Comparison of ENCODE assay signal across 9 cellular contexts in the genomic region with DNA sequence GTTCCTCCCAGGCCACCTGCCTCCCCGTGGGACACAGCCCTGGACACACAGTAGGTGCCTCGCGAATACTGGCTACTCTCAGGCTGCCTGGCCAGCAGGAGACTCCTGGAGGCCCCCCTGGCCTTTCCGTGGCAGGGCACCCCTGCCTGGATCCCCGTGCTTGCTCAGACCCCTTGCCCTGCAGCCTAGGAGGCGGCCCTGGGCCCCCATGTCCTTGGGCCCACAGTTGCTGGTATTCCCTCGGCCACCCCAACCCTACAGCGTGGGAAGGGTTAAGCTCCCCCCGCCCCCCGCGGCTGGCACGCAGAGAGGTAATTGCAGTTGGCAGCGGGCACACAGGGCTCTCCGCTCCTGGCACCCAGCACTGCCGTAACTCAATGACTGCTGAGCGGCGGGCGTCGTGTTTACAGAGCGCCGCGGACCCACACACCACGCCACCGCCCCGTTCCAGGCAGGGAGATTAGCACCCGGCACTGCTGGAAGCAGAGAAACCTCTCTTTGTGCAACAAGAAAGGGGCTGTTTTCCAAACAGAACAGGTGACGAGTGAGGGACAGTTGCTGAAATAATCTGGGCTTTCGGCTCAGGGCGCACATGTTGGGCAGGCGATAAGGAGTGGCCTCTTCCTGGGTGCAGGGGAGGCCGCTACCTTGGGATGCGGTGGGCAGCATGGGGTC. TPM values are rescaled to one million over a fixed set of nuclear protein-coding genes. Genes with fewer than 3 reads are reported as not detected.
DNase-seq lines count a peak whose midpoint lies in the region; ATAC-seq and TF ChIP-seq lines count a peak whose summit lies in the region.
"Had no signal": no experiment of that assay in that cellular context is flagged by ENCODE, and none has a peak within 500 bp of the region (broad histone marks: within the 10 kb centered on the region; RNA-seq: fewer than 3 reads in every experiment).

No MANE protein-coding gene starts in this region.

- H3K27me3 Mint-ChIP-seq in glutamatergic neuron (ENCODE audit: unreplicated experiment): no peaks in the 10 kb centered on the region

- no peaks in the 10 kb centered on the region for H3K36me3 ChIP-seq in lung (ENCODE audit: control insufficient read depth in 2 of 2, insufficient read depth in 2 of 2, low read length in 2 of 2)

- H3K36me3 Mint-ChIP-seq in glutamatergic neuron (ENCODE audit: unreplicated experiment): no peaks in the 10 kb centered on the region

- H3K4me3 Mint-ChIP-seq in glutamatergic neuron (ENCODE audit: unreplicated experiment): no peak overlapping the region

- 0 out of 2 replicates have a peak, but pooled peaks have one; percentile 40 for TF ChIP-seq EP300 in Ishikawa (IDR thresholded peaks at IDR 0.05; ENCODE audit: borderline replicate concordance)

- WGBS in lung, 2 donors: 15 to 29% methylated on average over 32 of the region's 32 CpGs

- H3K27ac ChIP-seq in VCaP (peak overlapping the region; percentile 60), lung (ENCODE audit: low read depth in 1 of 2, low read length in 1 of 2) (peak overlapping the region in 1 of 2 donors; percentile 55), foreskin keratinocyte (no peak overlapping the region)

- TF ChIP-seq RAD21 in Ishikawa (IDR thresholded peaks at IDR 0.05; ENCODE audit: low read depth): no peak

- DNase-seq in A172 (ENCODE audit: low spot score) (peak; percentile 57), lung (ENCODE audit: low spot score) (peak; percentile 60), foreskin keratinocyte (no peak), glutamatergic neuron (no peak)
- no peak for DNase-seq in activated effector memory CD4-positive, alpha-beta T cell treated with Interleukin-2 at 50 U/mL for 16 hours
- DNase-seq: Caco-2 had no signal

- TF ChIP-seq CTCF in VCaP (conservative IDR thresholded peaks at IDR 0.05): no peak
- no peak for TF ChIP-seq CTCF in lung (IDR thresholded peaks at IDR 0.05; ENCODE audit: control extremely low read depth, extremely low read depth)
- TF ChIP-seq CTCF in foreskin keratinocyte (conservative IDR thresholded peaks at IDR 0.05): no peak
- TF ChIP-seq CTCF in glutamatergic neuron (IDR thresholded peaks at IDR 0.05; ENCODE audit: partially characterized antibody, unreplicated experiment): no peak

- no peaks in the 10 kb centered on the region for H3K9me3 ChIP-seq in lung (ENCODE audit: control insufficient read depth in 2 of 2, insufficient read depth in 1 of 2, low read length in 1 of 2)
- H3K9me3 ChIP-seq: Caco-2 had no signal

- H3K4me1 Mint-ChIP-seq in glutamatergic neuron (ENCODE audit: low read depth, unreplicated experiment): peaks cover 2% of the 10 kb centered on the region

- no peak overlapping the region for H3K4me3 ChIP-seq in lung

- no peak overlapping the region for H3K27ac Mint-ChIP-seq in glutamatergic neuron (ENCODE audit: unreplicated experiment)

- ATAC-seq in lung (ENCODE audit: insufficient read depth, low FRiP score) (no peak), foreskin keratinocyte (no peak), GM18502 (IDR thresholded peaks at IDR 0.05; ENCODE audit: poor library complexity, unreplicated experiment) (no peak)

- H3K4me1 ChIP-seq in lung (ENCODE audit: control insufficient read depth in 2 of 2, insufficient read depth in 2 of 2, low read length in 2 of 2) (peaks cover 6 to 43% of the 10 kb centered on the region in 2 donors), foreskin keratinocyte (peaks cover 6% of the 10 kb centered on the region)
- H3K4me1 ChIP-seq: Caco-2 had no signal

- no peaks in the 10 kb centered on the region for H3K27me3 ChIP-seq in lung (ENCODE audit: control insufficient read depth, insufficient read depth)
- peaks cover 23% of the 10 kb centered on the region for H3K27me3 ChIP-seq in foreskin keratinocyte

- peaks cover 2% of the 10 kb centered on the region for H3K9me3 Mint-ChIP-seq in glutamatergic neuron (ENCODE audit: unreplicated experiment)

TF ChIP-seq in Ishikawa, 13 proteins besides CTCF, POLR2A, EP300 and RAD21:
- TF ChIP-seq CREB1 (IDR thresholded peaks at IDR 0.05; ENCODE audit: low read depth): no peak
- peak; percentile 52; the same call in 1 of the 2 replicates for TF ChIP-seq TEAD4 (IDR thresholded peaks at IDR 0.05)
- TF ChIP-seq ZBTB7A (IDR thresholded peaks at IDR 0.05; ENCODE audit: low read depth): peak; percentile 67; the same call in 1 of the 2 replicates
- peak; percentile 68 for TF ChIP-seq TCF12 (IDR thresholded peaks at IDR 0.05; ENCODE audit: low read depth)
- peak; percentile 96 for TF ChIP-seq NFIC (IDR thresholded peaks at IDR 0.05)
- TF ChIP-seq, protein P1, sequence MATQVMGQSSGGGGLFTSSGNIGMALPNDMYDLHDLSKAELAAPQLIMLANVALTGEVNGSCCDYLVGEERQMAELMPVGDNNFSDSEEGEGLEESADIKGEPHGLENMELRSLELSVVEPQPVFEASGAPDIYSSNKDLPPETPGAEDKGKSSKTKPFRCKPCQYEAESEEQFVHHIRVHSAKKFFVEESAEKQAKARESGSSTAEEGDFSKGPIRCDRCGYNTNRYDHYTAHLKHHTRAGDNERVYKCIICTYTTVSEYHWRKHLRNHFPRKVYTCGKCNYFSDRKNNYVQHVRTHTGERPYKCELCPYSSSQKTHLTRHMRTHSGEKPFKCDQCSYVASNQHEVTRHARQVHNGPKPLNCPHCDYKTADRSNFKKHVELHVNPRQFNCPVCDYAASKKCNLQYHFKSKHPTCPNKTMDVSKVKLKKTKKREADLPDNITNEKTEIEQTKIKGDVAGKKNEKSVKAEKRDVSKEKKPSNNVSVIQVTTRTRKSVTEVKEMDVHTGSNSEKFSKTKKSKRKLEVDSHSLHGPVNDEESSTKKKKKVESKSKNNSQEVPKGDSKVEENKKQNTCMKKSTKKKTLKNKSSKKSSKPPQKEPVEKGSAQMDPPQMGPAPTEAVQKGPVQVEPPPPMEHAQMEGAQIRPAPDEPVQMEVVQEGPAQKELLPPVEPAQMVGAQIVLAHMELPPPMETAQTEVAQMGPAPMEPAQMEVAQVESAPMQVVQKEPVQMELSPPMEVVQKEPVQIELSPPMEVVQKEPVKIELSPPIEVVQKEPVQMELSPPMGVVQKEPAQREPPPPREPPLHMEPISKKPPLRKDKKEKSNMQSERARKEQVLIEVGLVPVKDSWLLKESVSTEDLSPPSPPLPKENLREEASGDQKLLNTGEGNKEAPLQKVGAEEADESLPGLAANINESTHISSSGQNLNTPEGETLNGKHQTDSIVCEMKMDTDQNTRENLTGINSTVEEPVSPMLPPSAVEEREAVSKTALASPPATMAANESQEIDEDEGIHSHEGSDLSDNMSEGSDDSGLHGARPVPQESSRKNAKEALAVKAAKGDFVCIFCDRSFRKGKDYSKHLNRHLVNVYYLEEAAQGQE (IDR thresholded peaks at IDR 0.05; ENCODE audit: low read depth): no peak
- TF ChIP-seq, protein P2, sequence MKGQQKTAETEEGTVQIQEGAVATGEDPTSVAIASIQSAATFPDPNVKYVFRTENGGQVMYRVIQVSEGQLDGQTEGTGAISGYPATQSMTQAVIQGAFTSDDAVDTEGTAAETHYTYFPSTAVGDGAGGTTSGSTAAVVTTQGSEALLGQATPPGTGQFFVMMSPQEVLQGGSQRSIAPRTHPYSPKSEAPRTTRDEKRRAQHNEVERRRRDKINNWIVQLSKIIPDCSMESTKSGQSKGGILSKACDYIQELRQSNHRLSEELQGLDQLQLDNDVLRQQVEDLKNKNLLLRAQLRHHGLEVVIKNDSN (IDR thresholded peaks at IDR 0.05): 0 out of 2 replicates have a peak, but pooled peaks have one; percentile 17
- TF ChIP-seq, protein P3, sequence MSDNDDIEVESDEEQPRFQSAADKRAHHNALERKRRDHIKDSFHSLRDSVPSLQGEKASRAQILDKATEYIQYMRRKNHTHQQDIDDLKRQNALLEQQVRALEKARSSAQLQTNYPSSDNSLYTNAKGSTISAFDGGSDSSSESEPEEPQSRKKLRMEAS (IDR thresholded peaks at IDR 0.05): peak; percentile 80
TF ChIP-seq in Ishikawa: peak in this region for 6.

RNA-seq across cellular contexts. Expression of a gene that starts 32.3 kb away (rescaled TPM):
- 0.95 and 2.0 TPM in 2 replicates for total RNA-seq in A172 (2014; rRNA removed; shearing (Covaris generic))
- total RNA-seq in lung (10 to 100 TPM; 24.4 to 24.9 TPM), foreskin keratinocyte (4.4 and 5.6 TPM in 2 replicates), glutamatergic neuron (ENCODE audit: unreplicated experiment) (111 TPM)
- polyA plus RNA-seq in lung (10 to 100 TPM in 1 of 2 donors, 1 to 10 TPM in 1; 7.6 to 10.5 TPM), foreskin keratinocyte (1.7 and 2.2 TPM in 2 replicates)

Comparison
In these comparisons a context has a peak if more than half of its experiments do, and no peak if none do; other contexts are left out.
1. DNase-seq: peak in A172 (single experiment) and lung (single experiment); none in foreskin keratinocyte (0 of 2), glutamatergic neuron (single experiment) and activated effector memory CD4-positive, alpha-beta T cell treated with Interleukin-2 at 50 U/mL for 16 hours (single experiment).